In the genomic region with DNA sequence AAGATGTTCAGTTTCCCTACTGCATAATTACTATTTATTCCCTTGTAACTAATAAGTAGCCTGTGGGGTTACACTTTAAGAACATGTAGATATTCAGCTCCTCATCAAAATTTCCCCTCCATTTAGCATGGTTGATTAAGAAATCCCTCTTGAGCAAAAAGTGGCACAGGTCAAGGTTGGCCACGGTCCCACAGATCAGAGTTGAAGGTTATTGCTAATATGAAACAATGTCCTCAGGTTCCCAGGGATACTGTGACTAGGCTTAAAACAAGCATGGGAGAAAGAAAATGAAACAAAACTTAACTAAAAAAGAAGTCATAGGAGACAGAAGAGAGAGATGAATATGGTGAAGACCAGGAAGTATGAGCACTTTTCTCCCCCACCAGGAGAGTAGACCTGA, we compare ENCODE assay signal across 28 cellular contexts.
"Had no signal": no experiment of that assay in that cellular context is flagged by ENCODE, and none has a peak within 500 bp of the region (broad histone marks: within the 10 kb centered on the region; RNA-seq: fewer than 3 reads in every experiment).

No MANE protein-coding gene starts in this region.

- H3K27me3 ChIP-seq: neural progenitor cell, ovary, spleen, suprapubic skin, testis, transverse colon, upper lobe of right lung, uterus had no signal

- H3K4me3 ChIP-seq: neural progenitor cell, ovary, psoas muscle, skin epidermis, smooth muscle cell, spleen, suprapubic skin, testis, tibial artery, transverse colon, upper lobe of right lung, uterus had no signal

- H2AFZ ChIP-seq: neural progenitor cell, parathyroid adenoma had no signal

- H3K9ac ChIP-seq: neural progenitor cell, parathyroid adenoma had no signal

- DNase-seq: natural killer cell; occipital lobe; ovary; posterior cingulate gyrus; psoas muscle; right cardiac atrium; spleen; stimulated activated CD4-positive, alpha-beta T cell treated with anti-CD3 and anti-CD28 coated beads, Interleukin-12 subunit alpha, Interleukin-12 subunit beta, amount 100 ng/mL, for 4 hours; stimulated activated CD4-positive, alpha-beta T cell treated with anti-CD3 and anti-CD28 coated beads, Interleukin-1b, Interleukin-23, amount 100 ng/mL, for 48 hours; stimulated activated CD4-positive, alpha-beta T cell treated with anti-CD3 and anti-CD28 coated beads, Interleukin-4, amount 100 ng/mL, for 1 hour; stimulated activated CD4-positive, alpha-beta T cell treated with anti-CD3 and anti-CD28 coated beads, Interleukin-4, amount 100 ng/mL, for 4 hours; stimulated activated CD8-positive, alpha-beta memory T cell treated with anti-CD3 and anti-CD28 coated beads, Interleukin-4, amount 100 ng/mL, for 48 hours; stimulated activated naive CD4-positive, alpha-beta T cell; stimulated activated naive CD8-positive, alpha-beta T cell treated with anti-CD3 and anti-CD28 coated beads, Interleukin-15, amount 100 ng/mL, for 72 hours; stimulated activated naive CD8-positive, alpha-beta T cell treated with anti-CD3 and anti-CD28 coated beads, Interleukin-15, Interleukin-2, amounts not matched to agents 100 U/mL and 50 U/mL, for 24 hours; substantia nigra; testis; tibial artery; transverse colon; upper lobe of right lung; uterus had no signal

- H3K79me2 ChIP-seq: parathyroid adenoma had no signal

- H3K4me2 ChIP-seq: neural progenitor cell, smooth muscle cell had no signal

- H3K27ac ChIP-seq: neural progenitor cell, ovary, parathyroid adenoma, psoas muscle, skin epidermis, spleen, suprapubic skin, testis, tibial artery, transverse colon, upper lobe of right lung, uterus had no signal

- H3K36me3 ChIP-seq: neural progenitor cell, ovary, spleen, suprapubic skin, tibial artery, transverse colon, upper lobe of right lung, uterus had no signal

- ATAC-seq: natural killer cell; psoas muscle; right cardiac atrium; sciatic nerve; stimulated activated memory B cell treated with anti-CD40 and anti-IgM and Interleukin-4, amounts not matched to agents 10 μg/mL and 1 μg/mL and 100 μg/mL, for 72 hours; stimulated activated naive CD8-positive, alpha-beta T cell treated with anti-CD3 and anti-CD28 coated beads, Interleukin-15, amount 100 ng/mL, for 72 hours; stimulated activated naive CD8-positive, alpha-beta T cell treated with anti-CD3 and anti-CD28 coated beads, Interleukin-15, Interleukin-2, amounts not matched to agents 100 U/mL and 50 U/mL, for 24 hours; upper lobe of right lung had no signal

- H3K9me3 ChIP-seq: ovary, psoas muscle, spleen, suprapubic skin, testis, tibial artery, transverse colon, upper lobe of right lung, uterus had no signal

- H3K4me1 ChIP-seq: neural progenitor cell, parathyroid adenoma, psoas muscle, spleen, suprapubic skin, testis, tibial artery, transverse colon, upper lobe of right lung, uterus had no signal
